8 cellular contexts compared by ENCODE assay signal in the genomic region with DNA sequence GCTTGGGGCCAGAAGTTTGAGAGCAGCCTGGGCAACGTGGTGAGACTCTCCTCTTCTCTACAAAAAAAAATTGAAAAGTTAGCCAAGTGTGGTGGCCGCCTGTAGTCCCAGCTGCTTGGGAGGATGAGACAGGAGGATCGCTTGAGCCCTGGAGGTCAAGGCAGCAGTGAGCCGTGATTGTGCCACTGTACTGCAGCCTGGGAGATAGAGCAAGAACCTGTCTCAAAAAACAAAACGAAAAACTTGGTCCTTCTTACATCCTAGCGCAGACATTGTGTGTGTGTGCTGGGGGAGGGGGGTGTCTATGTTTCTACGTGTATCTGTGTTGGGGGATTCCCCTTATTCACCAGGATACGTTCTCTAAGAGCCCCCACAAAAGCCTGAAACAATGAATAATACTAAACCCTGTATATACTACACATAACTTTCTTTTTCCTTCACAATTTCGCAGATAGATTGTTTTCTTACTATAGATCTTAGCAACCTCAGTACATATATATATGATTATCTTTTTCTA. TPM values are rescaled to one million over a fixed set of nuclear protein-coding genes. Genes with fewer than 3 reads are reported as not detected.
DNase-seq lines count a peak whose midpoint lies in the region; ATAC-seq and TF ChIP-seq lines count a peak whose summit lies in the region.

No MANE protein-coding gene starts in this region.

- H3K4me3 Mint-ChIP-seq in Caco-2 (ENCODE audit: unreplicated experiment) = peak overlapping the region; percentile 85
- peak overlapping the region; percentile 93 for H3K4me3 Mint-ChIP-seq in T-helper 17 cell

- TF ChIP-seq CTCF in Caco-2 (IDR thresholded peaks at IDR 0.05; ENCODE audit: insufficient read depth in 1 of 2, low read depth in 1 of 2, low read length in 1 of 2, severe bottlenecking in 1 of 2, unreplicated experiment in 1 of 2) = no peak
- TF ChIP-seq CTCF in fibroblast of pulmonary artery (IDR thresholded peaks at IDR 0.05; ENCODE audit: low read length, missing control alignments) = no peak
- no peak for TF ChIP-seq CTCF in psoas muscle (IDR thresholded peaks at IDR 0.05)
- TF ChIP-seq CTCF in GM10266 (IDR thresholded peaks at IDR 0.05; ENCODE audit: control insufficient read depth, insufficient read depth, low read depth, missing control alignments) = no peak

- H3K4me3 ChIP-seq in Caco-2 (ENCODE audit: low read depth, low read length) (peak overlapping the region; percentile 62), fibroblast of pulmonary artery (replicated peaks; ENCODE audit: low read depth, low read length) (peak overlapping the region; percentile 42), psoas muscle (peak overlapping the region; percentile 62)

- no peaks in the 10 kb centered on the region for H3K27me3 ChIP-seq in Caco-2 (replicated peaks; ENCODE audit: control insufficient read depth, insufficient read depth, low read length)
- H3K27me3 ChIP-seq in psoas muscle (ENCODE audit: insufficient read depth in 3 of 3, low read length in 2 of 3) = peaks cover 0 to 48% (median 0%) of the 10 kb centered on the region in 3 donors

- BruUV-seq in Caco-2 (replicated peaks; lab: Mats Ljungman, UMichigan) = TSS peak; percentile 75

- H3K4me1 ChIP-seq in Caco-2 (0 out of 2 replicates have a peak, but pooled peaks cover 15% of the 10 kb centered on the region), psoas muscle (no peaks in the 10 kb centered on the region)

- peak overlapping the region; percentile 63 for H3K27ac Mint-ChIP-seq in Caco-2 (ENCODE audit: unreplicated experiment)
- peak overlapping the region; percentile 86 for H3K27ac Mint-ChIP-seq in T-helper 17 cell

- H3K36me3 Mint-ChIP-seq in Caco-2 (ENCODE audit: insufficient read depth, unreplicated experiment) (no peaks in the 10 kb centered on the region), T-helper 17 cell (ENCODE audit: low read depth) (peaks cover 3% of the 10 kb centered on the region)

- no peaks in the 10 kb centered on the region for H3K9me3 ChIP-seq in Caco-2
- H3K9me3 ChIP-seq in T-helper 17 cell (ENCODE audit: control insufficient read depth, low read length, poor library complexity, severe bottlenecking) = no peaks in the 10 kb centered on the region
- no peaks in the 10 kb centered on the region for H3K9me3 ChIP-seq in psoas muscle

- H3K9me3 Mint-ChIP-seq in Caco-2 (ENCODE audit: unreplicated experiment) = no peaks in the 10 kb centered on the region

- ATAC-seq in T-helper 17 cell (no peak), psoas muscle (no peak)

- H3K27me3 Mint-ChIP-seq in Caco-2 (ENCODE audit: insufficient read depth, unreplicated experiment) (no peaks in the 10 kb centered on the region), T-helper 17 cell (peaks cover 11% of the 10 kb centered on the region)

- POLR2A ChIA-PET in Caco-2 (lab: Charles Lee) = interaction anchor here (0.5 to 1.6 kb wide), 7 partner anchors 19 to 449 kb away, joined by 3 to 15 read pairs (median 5); a partner anchor contains a TSS

- H3K4me1 Mint-ChIP-seq in Caco-2 (ENCODE audit: low read depth, unreplicated experiment) (peaks cover 19% of the 10 kb centered on the region), T-helper 17 cell (peaks cover 20% of the 10 kb centered on the region)

- intact Hi-C loops in Caco-2 (cut with micrococcal nuclease; ENCODE audit: unreplicated experiment) (loop anchor here (1.0 kb wide), 1 partner anchor 36 kb away; no protein-coding TSS in a partner anchor), psoas muscle (cut with DNase I) (loop anchor here in 1 of 2 donors (5.0 kb wide), 1 partner anchor 35 kb away; a partner anchor contains a TSS)

- 55 to 66% (median 60%) methylated on average over 9 of the region's 9 CpGs for WGBS in psoas muscle, 3 donors

- peak overlapping the region; percentile 46 for H3K27ac ChIP-seq in psoas muscle

- H3K36me3 ChIP-seq in Caco-2 (ENCODE audit: control insufficient read depth, insufficient read depth, low read length) (no peaks in the 10 kb centered on the region), psoas muscle (ENCODE audit: insufficient read depth in 1 of 2, low read depth in 1 of 2) (no peaks in the 10 kb centered on the region)

- CTCF ChIA-PET in Caco-2 (lab: Charles Lee) = interaction anchor here (1.0 to 1.2 kb wide), 4 partner anchors 19 to 68 kb away, joined by 4 to 17 read pairs (median 9); no protein-coding TSS in a partner anchor

- DNase-seq in Caco-2 (no peak), T-helper 17 cell (no peak), fibroblast of pulmonary artery (ENCODE audit: low read depth) (no peak), psoas muscle (no peak), NCI-H1930 (lab: John Stamatoyannopoulos, UW) (no peak), GM10266 (ENCODE audit: extremely low spot score) (no peak), A172 (ENCODE audit: low spot score) (no peak)
- DNase-seq in activated effector memory CD4-positive, alpha-beta T cell treated with anti-CD3 and anti-CD28 coated beads, Interleukin-2, amount 50 U/mL, for 16 hours = no peak

RNA-seq across cellular contexts. Expression of a gene that starts 7.9 kb away (rescaled TPM):
- total RNA-seq in Caco-2 (2022) = 1.2 and 1.6 TPM in 2 replicates
- total RNA-seq in T-helper 17 cell = under 1 TPM; 0.22 to 0.44 TPM
- total RNA-seq in psoas muscle = 10 to 100 TPM in 2 of 4 donors, 1 to 10 TPM in 2; 8.4 to 13.6 (median 11.0) TPM
- 1 to 10 TPM; 3.3 to 4.4 (median 4.3) TPM for polyA plus RNA-seq in psoas muscle
- 418 and 457 TPM in 2 replicates for total RNA-seq in A172 (2014; rRNA removed; shearing (Covaris generic))

RNA-seq across cellular contexts. Expression of a gene that starts 33.9 kb away (rescaled TPM):
- 56.0 and 63.0 TPM in 2 replicates for total RNA-seq in Caco-2 (2022)
- 1 to 10 TPM in 1 of 2 donors, under 1 TPM in 1; 0.75 to 1.1 TPM for total RNA-seq in T-helper 17 cell
- total RNA-seq in psoas muscle = 1 to 10 TPM in 1 of 4 donors, under 1 TPM in 3; 0.27 to 1.1 (median 0.62) TPM
- under 1 TPM; 0.10 to 0.56 (median 0.26) TPM for polyA plus RNA-seq in psoas muscle
- 1.4 and 9.2 TPM in 2 replicates for total RNA-seq in A172 (2014; rRNA removed; shearing (Covaris generic))

RNA-seq across cellular contexts. Expression of a gene that starts 37.2 kb away (rescaled TPM):
- total RNA-seq in Caco-2 (2022) (322 and 324 TPM in 2 replicates), T-helper 17 cell (100 to 1,000 TPM; 316 to 329 TPM), psoas muscle (100 to 1,000 TPM in 2 of 4 donors, 10 to 100 TPM in 2; 82.2 to 129 (median 105) TPM)
- polyA plus RNA-seq in psoas muscle = 10 to 100 TPM; 54.3 to 82.3 (median 69.2) TPM
- 168 and 204 TPM in 2 replicates for total RNA-seq in A172 (2014; rRNA removed; shearing (Covaris generic))

Comparison
In these comparisons a context has a peak if more than half of its experiments do, and no peak if none do; other contexts are left out.
1. RNA of a gene that starts 7.9 kb away (total RNA-seq): 418 to 457 TPM in A172; 8.4 to 13.6 TPM in psoas muscle, 1.2 to 1.6 TPM in Caco-2 and 0.22 to 0.44 TPM in T-helper 17 cell; every median in the first group is over 10 times any median in the second.
2. Peak in every context shown above with its lines, with median percentiles within 50 percentile points of each other: H3K4me3 ChIP-seq.